Comparison of ENCODE assay signal across 27 cellular contexts in the genomic region with DNA sequence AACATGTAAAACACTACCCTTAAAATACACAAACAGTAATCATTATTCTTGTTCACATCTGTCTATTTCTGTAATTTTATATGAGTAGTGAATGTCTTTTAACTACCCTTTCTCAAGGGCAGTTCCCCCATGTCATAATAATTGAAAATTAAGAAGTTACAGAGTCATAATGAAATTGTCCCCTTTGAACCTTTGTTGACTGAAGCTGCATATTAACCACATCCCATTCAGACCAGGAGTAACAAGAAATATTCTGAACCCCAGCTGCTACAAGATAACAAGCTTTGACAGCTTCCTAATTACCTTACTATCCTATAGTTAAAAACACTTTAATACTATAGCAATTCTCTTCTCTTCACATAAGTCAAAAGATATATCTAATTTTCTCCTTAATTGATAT.
"Had no signal": no experiment of that assay in that cellular context is flagged by ENCODE, and none has a peak within 500 bp of the region (broad histone marks: within the 10 kb centered on the region; RNA-seq: fewer than 3 reads in every experiment).

No MANE protein-coding gene starts in this region.

- FAIRE-seq: small intestine, urothelium cell line had no signal

- H3K4me3 ChIP-seq: pancreas, prostate gland, right atrium auricular region, right lobe of liver, sigmoid colon, stomach, thoracic aorta, thyroid gland, tibial nerve, upper lobe of left lung, vagina had no signal

- H3K27me3 ChIP-seq: neutrophil, pancreas, right atrium auricular region, right lobe of liver, sigmoid colon, stomach, thyroid gland, tibial nerve, upper lobe of left lung, vagina had no signal

- H3K9me3 ChIP-seq: neutrophil, pancreas, prostate gland, right atrium auricular region, right lobe of liver, sigmoid colon, stomach, thoracic aorta, thyroid gland, tibial nerve, upper lobe of left lung, vagina had no signal

- H3K4me1 ChIP-seq: pancreas, prostate gland, right atrium auricular region, right lobe of liver, sigmoid colon, stomach, thyroid gland, tibial nerve, upper lobe of left lung, vagina had no signal

- H3K36me3 ChIP-seq: neutrophil, pancreas, prostate gland, right atrium auricular region, right lobe of liver, sigmoid colon, stomach, thoracic aorta, thyroid gland, tibial nerve, upper lobe of left lung, vagina had no signal

- H3K27ac ChIP-seq: neutrophil, pancreas, prostate gland, right atrium auricular region, right lobe of liver, sigmoid colon, stomach, thoracic aorta, thyroid gland, tibial nerve, upper lobe of left lung, vagina had no signal

- ATAC-seq: naive thymus-derived CD8-positive, alpha-beta T cell; natural killer cell treated with Interleukin-12 subunit alpha and Interleukin-12 subunit beta and Interleukin-15 and Interleukin-18, amount 100 ng/mL, for 72 hours; pancreas; right lobe of liver; stimulated activated effector memory CD8-positive, alpha-beta T cell treated with anti-CD3 and anti-CD28 coated beads, Interleukin-12 subunit alpha, Interleukin-12 subunit beta, amount 100 ng/mL, for 72 hours; stimulated activated naive B cell treated with anti-CD40 and anti-IgM and Interleukin-4, amounts not matched to agents 10 μg/mL and 1 μg/mL and 100 μg/mL, for 72 hours had no signal

- DNase-seq: naive thymus-derived CD8-positive, alpha-beta T cell; nephron progenitor cell; nucleus accumbens; pancreas; retina; right lobe of liver; sigmoid colon; small intestine; stimulated activated CD4-positive, alpha-beta T cell treated with anti-CD3 and anti-CD28 coated beads, Interleukin-15, amount 100 ng/mL, for 24 hours; stimulated activated CD4-positive, alpha-beta T cell treated with anti-CD3 and anti-CD28 coated beads, Interleukin-2, amount 100 ng/mL, for 24 hours; stimulated activated CD4-positive, alpha-beta T cell treated with anti-CD3 and anti-CD28 coated beads, Interleukin-2, amount 100 ng/mL, for 48 hours; stimulated activated CD4-positive, alpha-beta T cell treated with anti-CD3 and anti-CD28 coated beads, Interleukin-4, amount 100 ng/mL, for 24 hours; stimulated activated naive B cell treated with anti-CD40 and anti-IgM and Interleukin-4, amounts not matched to agents 10 μg/mL and 1 μg/mL and 100 μg/mL, for 72 hours; stimulated activated naive CD4-positive, alpha-beta T cell treated with Interleukin-2 at 50 U/mL for 16 hours; stomach; thyroid gland; trophoblast cell; upper lobe of left lung had no signal
